ENCODE assay signal across 1 cellular context in the genomic region with DNA sequence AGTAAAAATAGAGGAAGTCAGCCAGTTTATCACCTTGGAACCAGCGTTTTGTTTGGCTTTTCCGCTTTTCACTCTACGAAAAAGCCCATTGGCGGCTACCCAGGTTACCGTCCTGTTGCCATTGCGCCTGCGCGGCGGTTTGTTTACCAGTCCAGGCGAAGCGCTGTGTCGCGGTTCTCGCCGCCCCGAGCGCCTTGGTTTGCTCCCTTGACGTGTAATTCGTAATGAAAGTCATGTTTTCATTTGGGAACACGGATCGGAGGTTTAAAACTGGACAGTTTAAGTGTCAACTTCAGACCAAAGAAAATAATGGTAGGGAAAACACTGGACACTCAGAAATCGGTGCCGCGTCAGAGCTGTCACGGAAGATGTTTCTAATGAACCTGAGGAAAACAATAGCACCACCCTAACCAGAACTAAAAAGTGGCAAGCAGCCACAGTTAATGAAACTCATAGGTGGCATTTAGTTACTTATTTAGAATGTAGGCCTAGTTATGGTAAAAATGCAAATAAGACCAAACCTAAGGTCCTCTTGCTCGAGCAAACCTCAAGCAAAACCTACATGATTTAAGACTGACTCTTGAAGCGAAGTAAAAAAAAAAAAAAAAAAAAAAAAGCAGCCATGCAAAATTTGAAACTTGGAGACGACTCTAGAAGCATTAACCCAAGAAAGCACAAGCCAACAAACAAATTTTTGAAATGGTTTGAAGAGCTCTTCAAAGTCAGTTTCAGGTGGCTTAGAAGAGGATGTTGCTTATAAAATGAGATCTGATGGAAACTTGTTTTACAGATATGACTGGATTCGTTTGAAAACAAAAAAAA.
TF ChIP-seq lines count a peak whose summit lies in the region.

No MANE protein-coding gene starts in this region.

TF ChIP-seq in HEK293, 187 proteins besides CTCF, POLR2A, EP300 and RAD21 (continued from another document and continues in another):
- TF ChIP-seq, protein P1, sequence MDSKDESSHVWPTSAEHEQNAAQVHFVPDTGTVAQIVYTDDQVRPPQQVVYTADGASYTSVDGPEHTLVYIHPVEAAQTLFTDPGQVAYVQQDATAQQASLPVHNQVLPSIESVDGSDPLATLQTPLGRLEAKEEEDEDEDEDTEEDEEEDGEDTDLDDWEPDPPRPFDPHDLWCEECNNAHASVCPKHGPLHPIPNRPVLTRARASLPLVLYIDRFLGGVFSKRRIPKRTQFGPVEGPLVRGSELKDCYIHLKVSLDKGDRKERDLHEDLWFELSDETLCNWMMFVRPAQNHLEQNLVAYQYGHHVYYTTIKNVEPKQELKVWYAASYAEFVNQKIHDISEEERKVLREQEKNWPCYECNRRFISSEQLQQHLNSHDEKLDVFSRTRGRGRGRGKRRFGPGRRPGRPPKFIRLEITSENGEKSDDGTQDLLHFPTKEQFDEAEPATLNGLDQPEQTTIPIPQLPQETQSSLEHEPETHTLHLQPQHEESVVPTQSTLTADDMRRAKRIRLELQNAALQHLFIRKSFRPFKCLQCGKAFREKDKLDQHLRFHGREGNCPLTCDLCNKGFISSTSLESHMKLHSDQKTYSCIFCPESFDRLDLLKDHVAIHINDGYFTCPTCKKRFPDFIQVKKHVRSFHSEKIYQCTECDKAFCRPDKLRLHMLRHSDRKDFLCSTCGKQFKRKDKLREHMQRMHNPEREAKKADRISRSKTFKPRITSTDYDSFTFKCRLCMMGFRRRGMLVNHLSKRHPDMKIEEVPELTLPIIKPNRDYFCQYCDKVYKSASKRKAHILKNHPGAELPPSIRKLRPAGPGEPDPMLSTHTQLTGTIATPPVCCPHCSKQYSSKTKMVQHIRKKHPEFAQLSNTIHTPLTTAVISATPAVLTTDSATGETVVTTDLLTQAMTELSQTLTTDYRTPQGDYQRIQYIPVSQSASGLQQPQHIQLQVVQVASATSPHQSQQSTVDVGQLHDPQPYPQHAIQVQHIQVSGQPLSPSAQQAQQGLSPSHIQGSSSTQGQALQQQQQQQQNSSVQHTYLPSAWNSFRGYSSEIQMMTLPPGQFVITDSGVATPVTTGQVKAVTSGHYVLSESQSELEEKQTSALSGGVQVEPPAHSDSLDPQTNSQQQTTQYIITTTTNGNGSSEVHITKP (tag by site-specific recombination; IDR thresholded peaks at IDR 0.05) = peak; percentile 60; the same call in 1 of the 2 replicates
- no peak for TF ChIP-seq ZNF571 (tag by site-specific recombination; IDR thresholded peaks at IDR 0.05)
- no peak for TF ChIP-seq ZNF354C (tag by site-specific recombination; IDR thresholded peaks at IDR 0.05; ENCODE audit: borderline replicate concordance, low read depth)
- TF ChIP-seq, protein P2, sequence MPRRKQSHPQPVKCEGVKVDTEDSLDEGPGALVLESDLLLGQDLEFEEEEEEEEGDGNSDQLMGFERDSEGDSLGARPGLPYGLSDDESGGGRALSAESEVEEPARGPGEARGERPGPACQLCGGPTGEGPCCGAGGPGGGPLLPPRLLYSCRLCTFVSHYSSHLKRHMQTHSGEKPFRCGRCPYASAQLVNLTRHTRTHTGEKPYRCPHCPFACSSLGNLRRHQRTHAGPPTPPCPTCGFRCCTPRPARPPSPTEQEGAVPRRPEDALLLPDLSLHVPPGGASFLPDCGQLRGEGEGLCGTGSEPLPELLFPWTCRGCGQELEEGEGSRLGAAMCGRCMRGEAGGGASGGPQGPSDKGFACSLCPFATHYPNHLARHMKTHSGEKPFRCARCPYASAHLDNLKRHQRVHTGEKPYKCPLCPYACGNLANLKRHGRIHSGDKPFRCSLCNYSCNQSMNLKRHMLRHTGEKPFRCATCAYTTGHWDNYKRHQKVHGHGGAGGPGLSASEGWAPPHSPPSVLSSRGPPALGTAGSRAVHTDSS (tag by site-specific recombination; IDR thresholded peaks at IDR 0.05) = no peak
- no peak for TF ChIP-seq ZNF48 (tag by site-specific recombination; IDR thresholded peaks at IDR 0.05)
- TF ChIP-seq ZNF302 (tag by site-specific recombination; IDR thresholded peaks at IDR 0.05; ENCODE audit: low read depth) = no peak
- TF ChIP-seq, protein P3, sequence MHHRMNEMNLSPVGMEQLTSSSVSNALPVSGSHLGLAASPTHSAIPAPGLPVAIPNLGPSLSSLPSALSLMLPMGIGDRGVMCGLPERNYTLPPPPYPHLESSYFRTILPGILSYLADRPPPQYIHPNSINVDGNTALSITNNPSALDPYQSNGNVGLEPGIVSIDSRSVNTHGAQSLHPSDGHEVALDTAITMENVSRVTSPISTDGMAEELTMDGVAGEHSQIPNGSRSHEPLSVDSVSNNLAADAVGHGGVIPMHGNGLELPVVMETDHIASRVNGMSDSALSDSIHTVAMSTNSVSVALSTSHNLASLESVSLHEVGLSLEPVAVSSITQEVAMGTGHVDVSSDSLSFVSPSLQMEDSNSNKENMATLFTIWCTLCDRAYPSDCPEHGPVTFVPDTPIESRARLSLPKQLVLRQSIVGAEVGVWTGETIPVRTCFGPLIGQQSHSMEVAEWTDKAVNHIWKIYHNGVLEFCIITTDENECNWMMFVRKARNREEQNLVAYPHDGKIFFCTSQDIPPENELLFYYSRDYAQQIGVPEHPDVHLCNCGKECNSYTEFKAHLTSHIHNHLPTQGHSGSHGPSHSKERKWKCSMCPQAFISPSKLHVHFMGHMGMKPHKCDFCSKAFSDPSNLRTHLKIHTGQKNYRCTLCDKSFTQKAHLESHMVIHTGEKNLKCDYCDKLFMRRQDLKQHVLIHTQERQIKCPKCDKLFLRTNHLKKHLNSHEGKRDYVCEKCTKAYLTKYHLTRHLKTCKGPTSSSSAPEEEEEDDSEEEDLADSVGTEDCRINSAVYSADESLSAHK (tag by site-specific recombination; IDR thresholded peaks at IDR 0.05) = no peak
- no peak for TF ChIP-seq ZBTB7A (tag by site-specific recombination; IDR thresholded peaks at IDR 0.05; ENCODE audit: low read depth)
- TF ChIP-seq ZNF610 (tag by site-specific recombination; IDR thresholded peaks at IDR 0.05; ENCODE audit: borderline replicate concordance) = no peak
- TF ChIP-seq SETDB1 (IDR thresholded peaks at IDR 0.05; ENCODE audit: insufficient read length, low read length) = peak; percentile 2
- TF ChIP-seq, protein P4, sequence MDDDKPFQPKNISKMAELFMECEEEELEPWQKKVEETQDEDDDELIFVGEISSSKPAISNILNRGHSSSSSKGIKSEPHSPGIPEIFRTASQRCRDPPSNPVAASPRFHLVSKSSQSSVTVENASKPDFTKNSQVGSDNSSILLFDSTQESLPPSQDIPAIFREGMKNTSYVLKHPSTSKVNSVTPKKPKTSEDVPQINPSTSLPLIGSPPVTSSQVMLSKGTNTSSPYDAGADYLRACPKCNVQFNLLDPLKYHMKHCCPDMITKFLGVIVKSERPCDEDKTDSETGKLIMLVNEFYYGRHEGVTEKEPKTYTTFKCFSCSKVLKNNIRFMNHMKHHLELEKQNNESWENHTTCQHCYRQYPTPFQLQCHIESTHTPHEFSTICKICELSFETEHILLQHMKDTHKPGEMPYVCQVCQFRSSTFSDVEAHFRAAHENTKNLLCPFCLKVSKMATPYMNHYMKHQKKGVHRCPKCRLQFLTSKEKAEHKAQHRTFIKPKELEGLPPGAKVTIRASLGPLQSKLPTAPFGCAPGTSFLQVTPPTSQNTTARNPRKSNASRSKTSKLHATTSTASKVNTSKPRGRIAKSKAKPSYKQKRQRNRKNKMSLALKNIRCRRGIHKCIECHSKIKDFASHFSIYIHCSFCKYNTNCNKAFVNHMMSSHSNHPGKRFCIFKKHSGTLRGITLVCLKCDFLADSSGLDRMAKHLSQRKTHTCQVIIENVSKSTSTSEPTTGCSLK (tag by site-specific recombination; IDR thresholded peaks at IDR 0.05) = no peak
- TF ChIP-seq, protein P5, sequence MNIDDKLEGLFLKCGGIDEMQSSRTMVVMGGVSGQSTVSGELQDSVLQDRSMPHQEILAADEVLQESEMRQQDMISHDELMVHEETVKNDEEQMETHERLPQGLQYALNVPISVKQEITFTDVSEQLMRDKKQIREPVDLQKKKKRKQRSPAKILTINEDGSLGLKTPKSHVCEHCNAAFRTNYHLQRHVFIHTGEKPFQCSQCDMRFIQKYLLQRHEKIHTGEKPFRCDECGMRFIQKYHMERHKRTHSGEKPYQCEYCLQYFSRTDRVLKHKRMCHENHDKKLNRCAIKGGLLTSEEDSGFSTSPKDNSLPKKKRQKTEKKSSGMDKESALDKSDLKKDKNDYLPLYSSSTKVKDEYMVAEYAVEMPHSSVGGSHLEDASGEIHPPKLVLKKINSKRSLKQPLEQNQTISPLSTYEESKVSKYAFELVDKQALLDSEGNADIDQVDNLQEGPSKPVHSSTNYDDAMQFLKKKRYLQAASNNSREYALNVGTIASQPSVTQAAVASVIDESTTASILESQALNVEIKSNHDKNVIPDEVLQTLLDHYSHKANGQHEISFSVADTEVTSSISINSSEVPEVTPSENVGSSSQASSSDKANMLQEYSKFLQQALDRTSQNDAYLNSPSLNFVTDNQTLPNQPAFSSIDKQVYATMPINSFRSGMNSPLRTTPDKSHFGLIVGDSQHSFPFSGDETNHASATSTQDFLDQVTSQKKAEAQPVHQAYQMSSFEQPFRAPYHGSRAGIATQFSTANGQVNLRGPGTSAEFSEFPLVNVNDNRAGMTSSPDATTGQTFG (tag by site-specific recombination; IDR thresholded peaks at IDR 0.05; ENCODE audit: borderline replicate concordance) = no peak
- no peak for TF ChIP-seq ZNF549 (tag by site-specific recombination; IDR thresholded peaks at IDR 0.05)
- TF ChIP-seq ZNF600 (tag by site-specific recombination; IDR thresholded peaks at IDR 0.05) = 0 out of 2 replicates have a peak, but pooled peaks have one; percentile 37
- TF ChIP-seq, protein P6, sequence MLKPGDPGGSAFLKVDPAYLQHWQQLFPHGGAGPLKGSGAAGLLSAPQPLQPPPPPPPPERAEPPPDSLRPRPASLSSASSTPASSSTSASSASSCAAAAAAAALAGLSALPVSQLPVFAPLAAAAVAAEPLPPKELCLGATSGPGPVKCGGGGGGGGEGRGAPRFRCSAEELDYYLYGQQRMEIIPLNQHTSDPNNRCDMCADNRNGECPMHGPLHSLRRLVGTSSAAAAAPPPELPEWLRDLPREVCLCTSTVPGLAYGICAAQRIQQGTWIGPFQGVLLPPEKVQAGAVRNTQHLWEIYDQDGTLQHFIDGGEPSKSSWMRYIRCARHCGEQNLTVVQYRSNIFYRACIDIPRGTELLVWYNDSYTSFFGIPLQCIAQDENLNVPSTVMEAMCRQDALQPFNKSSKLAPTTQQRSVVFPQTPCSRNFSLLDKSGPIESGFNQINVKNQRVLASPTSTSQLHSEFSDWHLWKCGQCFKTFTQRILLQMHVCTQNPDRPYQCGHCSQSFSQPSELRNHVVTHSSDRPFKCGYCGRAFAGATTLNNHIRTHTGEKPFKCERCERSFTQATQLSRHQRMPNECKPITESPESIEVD (tag by site-specific recombination; IDR thresholded peaks at IDR 0.05) = peak; percentile 47; the same call in 1 of the 2 replicates
- TF ChIP-seq ZNF629 (tag by site-specific recombination; IDR thresholded peaks at IDR 0.05) = peak; percentile 40; the same call in 1 of the 2 replicates
- no peak for TF ChIP-seq ZNF133 (tag by site-specific recombination; IDR thresholded peaks at IDR 0.05)
- 0 out of 2 replicates have a peak, but pooled peaks have one; percentile 31 for TF ChIP-seq ZEB2 (tag by site-specific recombination; IDR thresholded peaks at IDR 0.05)
- no peak for TF ChIP-seq ZNF221 (tag by site-specific recombination; IDR thresholded peaks at IDR 0.05; ENCODE audit: borderline replicate concordance)
- TF ChIP-seq ZFP41 (tag by site-specific recombination; IDR thresholded peaks at IDR 0.05; ENCODE audit: borderline replicate concordance) = no peak
- TF ChIP-seq ZNF2 (tag by site-specific recombination; IDR thresholded peaks at IDR 0.05) = 0 out of 2 replicates have a peak, but pooled peaks have one; percentile 63
- TF ChIP-seq, protein P7, sequence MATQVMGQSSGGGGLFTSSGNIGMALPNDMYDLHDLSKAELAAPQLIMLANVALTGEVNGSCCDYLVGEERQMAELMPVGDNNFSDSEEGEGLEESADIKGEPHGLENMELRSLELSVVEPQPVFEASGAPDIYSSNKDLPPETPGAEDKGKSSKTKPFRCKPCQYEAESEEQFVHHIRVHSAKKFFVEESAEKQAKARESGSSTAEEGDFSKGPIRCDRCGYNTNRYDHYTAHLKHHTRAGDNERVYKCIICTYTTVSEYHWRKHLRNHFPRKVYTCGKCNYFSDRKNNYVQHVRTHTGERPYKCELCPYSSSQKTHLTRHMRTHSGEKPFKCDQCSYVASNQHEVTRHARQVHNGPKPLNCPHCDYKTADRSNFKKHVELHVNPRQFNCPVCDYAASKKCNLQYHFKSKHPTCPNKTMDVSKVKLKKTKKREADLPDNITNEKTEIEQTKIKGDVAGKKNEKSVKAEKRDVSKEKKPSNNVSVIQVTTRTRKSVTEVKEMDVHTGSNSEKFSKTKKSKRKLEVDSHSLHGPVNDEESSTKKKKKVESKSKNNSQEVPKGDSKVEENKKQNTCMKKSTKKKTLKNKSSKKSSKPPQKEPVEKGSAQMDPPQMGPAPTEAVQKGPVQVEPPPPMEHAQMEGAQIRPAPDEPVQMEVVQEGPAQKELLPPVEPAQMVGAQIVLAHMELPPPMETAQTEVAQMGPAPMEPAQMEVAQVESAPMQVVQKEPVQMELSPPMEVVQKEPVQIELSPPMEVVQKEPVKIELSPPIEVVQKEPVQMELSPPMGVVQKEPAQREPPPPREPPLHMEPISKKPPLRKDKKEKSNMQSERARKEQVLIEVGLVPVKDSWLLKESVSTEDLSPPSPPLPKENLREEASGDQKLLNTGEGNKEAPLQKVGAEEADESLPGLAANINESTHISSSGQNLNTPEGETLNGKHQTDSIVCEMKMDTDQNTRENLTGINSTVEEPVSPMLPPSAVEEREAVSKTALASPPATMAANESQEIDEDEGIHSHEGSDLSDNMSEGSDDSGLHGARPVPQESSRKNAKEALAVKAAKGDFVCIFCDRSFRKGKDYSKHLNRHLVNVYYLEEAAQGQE (tag by site-specific recombination; IDR thresholded peaks at IDR 0.05) = no peak
- TF ChIP-seq ZNF664 (tag by site-specific recombination; IDR thresholded peaks at IDR 0.05) = no peak
- 0 out of 2 replicates have a peak, but pooled peaks have one; percentile 16 for TF ChIP-seq SP7 (tag by site-specific recombination; IDR thresholded peaks at IDR 0.05)
- no peak for TF ChIP-seq ZNF292 (tag by site-specific recombination; IDR thresholded peaks at IDR 0.05; ENCODE audit: borderline replicate concordance, low read depth)
- no peak for TF ChIP-seq TRIM28 (IDR thresholded peaks at IDR 0.05; ENCODE audit: borderline replicate concordance, low read length)
- TF ChIP-seq, protein P8, sequence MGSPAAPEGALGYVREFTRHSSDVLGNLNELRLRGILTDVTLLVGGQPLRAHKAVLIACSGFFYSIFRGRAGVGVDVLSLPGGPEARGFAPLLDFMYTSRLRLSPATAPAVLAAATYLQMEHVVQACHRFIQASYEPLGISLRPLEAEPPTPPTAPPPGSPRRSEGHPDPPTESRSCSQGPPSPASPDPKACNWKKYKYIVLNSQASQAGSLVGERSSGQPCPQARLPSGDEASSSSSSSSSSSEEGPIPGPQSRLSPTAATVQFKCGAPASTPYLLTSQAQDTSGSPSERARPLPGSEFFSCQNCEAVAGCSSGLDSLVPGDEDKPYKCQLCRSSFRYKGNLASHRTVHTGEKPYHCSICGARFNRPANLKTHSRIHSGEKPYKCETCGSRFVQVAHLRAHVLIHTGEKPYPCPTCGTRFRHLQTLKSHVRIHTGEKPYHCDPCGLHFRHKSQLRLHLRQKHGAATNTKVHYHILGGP (tag by site-specific recombination; IDR thresholded peaks at IDR 0.05) = no peak
- no peak for TF ChIP-seq MYNN (tag by site-specific recombination; IDR thresholded peaks at IDR 0.05; ENCODE audit: borderline replicate concordance)
- 0 out of 2 replicates have a peak, but pooled peaks have one; percentile 11 for TF ChIP-seq ZNF335 (tag by site-specific recombination; conservative IDR thresholded peaks at IDR 0.05)
